Comparison of ENCODE assay signal across 8 cellular contexts in genomic region chr10:98134431-98135221, GRCh38.
DNase-seq lines count a peak whose midpoint lies in the region; ATAC-seq and TF ChIP-seq lines count a peak whose summit lies in the region.

Gene R3HCC1L (plus strand): TSS chr10:98134657. CDS start chr10:98208115, 73,458 bp downstream.

- ATAC-seq in GM18909 (IDR thresholded peaks at IDR 0.05; ENCODE audit: poor library complexity, unreplicated experiment) (peak; percentile 88), HG03159 (IDR thresholded peaks at IDR 0.05; ENCODE audit: unreplicated experiment) (peak; percentile 91)

- no peak for TF ChIP-seq CTCF in AG09309 (IDR thresholded peaks at IDR 0.05; ENCODE audit: control insufficient read depth, insufficient read depth, low read depth, low read length, missing control alignments)

- H3K4me3 ChIP-seq in AG09309 (ENCODE audit: control insufficient read depth, low read depth, low read length): peak within 1 kb of the TSS; percentile 68

- DNase-seq in AG09309 (ENCODE audit: low read depth) (peak; percentile 43), NCI-H226 (peak; percentile 88), caudate nucleus (lab: John Stamatoyannopoulos, UW) (peak in 60 of 61 donors; percentile 17 to 92 (median 80)), iris pigment epithelial cell (ENCODE audit: low read depth) (peak; percentile 88)
- peak; percentile 88 to 90 (median 90) for DNase-seq in activated CD4-positive, CD25-positive, alpha-beta regulatory T cell (lab: John Stamatoyannopoulos, UW)
- peak; percentile 87 to 92 for DNase-seq in stimulated activated CD4-positive, alpha-beta T cell treated with anti-CD3 and anti-CD28 coated beads, Interleukin-12 subunit alpha, Interleukin-12 subunit beta, amount 100 ng/mL, for 24 hours (ENCODE audit: low read depth in 2 of 2)

- peak within 1 kb of the TSS; percentile 94 for H3K27ac ChIP-seq in caudate nucleus (ENCODE audit: low read depth, low read length)

Comparison
In these comparisons a context has a peak if more than half of its experiments do, and no peak if none do; other contexts are left out.
1. Peak in every context shown above with its lines: DNase-seq, ATAC-seq, H3K4me3 ChIP-seq and H3K27ac ChIP-seq.